25 cellular contexts compared by ENCODE assay signal in genomic region chr14:105987563-105987962, GRCh38.
A peak's percentile ranks its signal among the peaks of the same experiment; 100 is the strongest.
DNase-seq lines count a peak whose midpoint lies in the region; ATAC-seq lines count a peak whose summit lies in the region.
"Had no signal": no experiment of that assay in that cellular context is flagged by ENCODE, and none has a peak within 500 bp of the region (broad histone marks: within the 10 kb centered on the region; RNA-seq: fewer than 3 reads in every experiment).

No MANE protein-coding gene starts in this region.

- H3K27ac Mint-ChIP-seq in activated naive CD4-positive, alpha-beta T cell treated with anti-CD3 and anti-CD28 coated beads, Interleukin-2, amount 50 U/mL, for 24 hours = peak overlapping the region; percentile 90
- peak overlapping the region; percentile 84 for H3K27ac Mint-ChIP-seq in T-cell
- H3K27ac Mint-ChIP-seq in central memory CD8-positive, alpha-beta T cell (ENCODE audit: low read depth) = peak overlapping the region; percentile 87
- H3K27ac Mint-ChIP-seq: brain, endodermal cell, nephron progenitor cell had no signal

- CTCF ChIA-PET in T-cell (lab: Charles Lee) = interaction anchor here in 1 of 2 donors (1.4 to 1.8 kb wide), 2 partner anchors 9 to 14 kb away, joined by 3 to 6 read pairs; no protein-coding TSS in a partner anchor

- peaks cover 64% of the 10 kb centered on the region for H3K4me1 Mint-ChIP-seq in activated naive CD4-positive, alpha-beta T cell treated with anti-CD3 and anti-CD28 coated beads, Interleukin-2, amount 50 U/mL, for 24 hours
- H3K4me1 Mint-ChIP-seq in T-cell = peaks cover 60 to 72% (median 60%) of the 10 kb centered on the region in 3 donors
- peaks cover 49% of the 10 kb centered on the region for H3K4me1 Mint-ChIP-seq in central memory CD8-positive, alpha-beta T cell
- H3K4me1 Mint-ChIP-seq: brain, endodermal cell, nephron progenitor cell had no signal

- ATAC-seq in T-cell (replicated peaks in 1 of 4) (peak in 1 of 4 experiments; percentile 30), GM18873 (IDR thresholded peaks at IDR 0.05; ENCODE audit: low FRiP score, unreplicated experiment) (no peak), GM21381 (IDR thresholded peaks at IDR 0.05; ENCODE audit: unreplicated experiment) (no peak), HG03159 (IDR thresholded peaks at IDR 0.05; ENCODE audit: unreplicated experiment) (no peak)
- no peak for ATAC-seq in central memory CD8-positive, alpha-beta T cell (replicated peaks; ENCODE audit: extremely low read depth, poor library complexity, severe bottlenecking)
- ATAC-seq: left cardiac atrium had no signal

- peak overlapping the region; percentile 63 for H3K4me3 Mint-ChIP-seq in activated naive CD4-positive, alpha-beta T cell treated with anti-CD3 and anti-CD28 coated beads, Interleukin-2, amount 50 U/mL, for 24 hours
- H3K4me3 Mint-ChIP-seq in T-cell = peak overlapping the region in 1 of 3 donors; percentile 61
- H3K4me3 Mint-ChIP-seq in central memory CD8-positive, alpha-beta T cell = peak overlapping the region; percentile 63
- H3K4me3 Mint-ChIP-seq: brain, CD14-positive monocyte, endodermal cell, nephron progenitor cell had no signal

- no peaks in the 10 kb centered on the region for H3K36me3 Mint-ChIP-seq in activated naive CD4-positive, alpha-beta T cell treated with anti-CD3 and anti-CD28 coated beads, Interleukin-2, amount 50 U/mL, for 24 hours
- no peaks in the 10 kb centered on the region for H3K36me3 Mint-ChIP-seq in T-cell
- peaks cover 4% of the 10 kb centered on the region for H3K36me3 Mint-ChIP-seq in central memory CD8-positive, alpha-beta T cell (ENCODE audit: insufficient read depth)
- H3K36me3 Mint-ChIP-seq: brain, CD14-positive monocyte had no signal

- POLR2A ChIA-PET in T-cell (lab: Charles Lee) = no interaction called here

- no peak for DNase-seq in activated naive CD4-positive, alpha-beta T cell (lab: John Stamatoyannopoulos, UW)
- DNase-seq in T-cell (no peak), AG20443 (ENCODE audit: low spot score) (no peak)
- no peak for DNase-seq in central memory CD8-positive, alpha-beta T cell (ENCODE audit: low spot score in 2 of 2)
- DNase-seq: activated CD4-positive, CD25-positive, alpha-beta regulatory T cell treated with anti-CD3 and anti-CD28 coated beads, Interleukin-2, amount 50 U/mL, for 72 hours; colonic mucosa; DMS53; endodermal cell; Kasumi-1; left cardiac atrium; mesenchymal stem cell; NCI-H1092; NCI-H2029 treated with DMSO at 0.1 percent for 48 hours; NCI-H446 treated with DMSO at 0.1 percent for 48 hours; nephron progenitor cell; posterior cingulate gyrus; sigmoid colon; T1000; thyroid gland had no signal

- no peaks in the 10 kb centered on the region for H3K27me3 Mint-ChIP-seq in activated naive CD4-positive, alpha-beta T cell treated with anti-CD3 and anti-CD28 coated beads, Interleukin-2, amount 50 U/mL, for 24 hours
- no peaks in the 10 kb centered on the region for H3K27me3 Mint-ChIP-seq in T-cell
- H3K27me3 Mint-ChIP-seq in central memory CD8-positive, alpha-beta T cell = peaks cover 16% of the 10 kb centered on the region

- H3K9me3 Mint-ChIP-seq in activated naive CD4-positive, alpha-beta T cell treated with anti-CD3 and anti-CD28 coated beads, Interleukin-2, amount 50 U/mL, for 24 hours = no peaks in the 10 kb centered on the region
- H3K9me3 Mint-ChIP-seq in T-cell = no peaks in the 10 kb centered on the region
- no peaks in the 10 kb centered on the region for H3K9me3 Mint-ChIP-seq in central memory CD8-positive, alpha-beta T cell
